ENCODE assay signal across 20 cellular contexts in genomic region chr10:50580260-50580891, GRCh38. TPM values are rescaled to one million over a fixed set of nuclear protein-coding genes. Genes with fewer than 3 reads are reported as not detected.
DNase-seq lines count a peak whose midpoint lies in the region; ATAC-seq, FAIRE-seq and TF ChIP-seq lines count a peak whose summit lies in the region.
"Had no signal": no experiment of that assay in that cellular context is flagged by ENCODE, and none has a peak within 500 bp of the region (broad histone marks: within the 10 kb centered on the region; RNA-seq: fewer than 3 reads in every experiment).

No MANE protein-coding gene starts in this region.

- in situ Hi-C loops in K562 (cut with MboI) = no loop called here

- TF ChIP-seq EP300 in K562 (IDR thresholded peaks at IDR 0.05; ENCODE audit: low read length) = no peak

- H3K4me1 ChIP-seq in GM23338 (ENCODE audit: insufficient read depth) (peaks cover 57% of the 10 kb centered on the region), K562 (replicated peaks in 1 of 2; ENCODE audit: control insufficient read depth in 2 of 2, insufficient read depth in 2 of 2, low read length in 2 of 2) (peaks cover 37 to 93% of the 10 kb centered on the region in 2 experiments)

- no peaks in the 10 kb centered on the region for H3K9me3 ChIP-seq in K562 (replicated peaks; ENCODE audit: control insufficient read depth, insufficient read depth, low read depth, low read length)

- H3K27ac ChIP-seq in 22Rv1 (peak overlapping the region; percentile 87), GM23338 (ENCODE audit: low read depth) (no peak overlapping the region), K562 (ENCODE audit: extremely low read depth, low read depth, low read length) (peak overlapping the region; percentile 97)

- CTCF ChIA-PET in K562 (lab: Yijun Ruan, JAX; ENCODE audit: low intra/inter-chr PET ratio) = no interaction called here

- H3K36me3 Mint-ChIP-seq in GM23338 (ENCODE audit: low read depth) (peaks cover 24% of the 10 kb centered on the region; the same call in 2 of the 3 replicates), memory B cell (peaks cover 6% of the 10 kb centered on the region)

- WGBS in K562 (ENCODE audit: insufficient coverage, low coverage, missing lambda C conversion rate) = 49% methylated on average over 7 of the region's 7 CpGs

- H4K20me1 ChIP-seq in GM23338 (replicated peaks; ENCODE audit: insufficient read depth) (no peaks in the 10 kb centered on the region), K562 (replicated peaks; ENCODE audit: control insufficient read depth, insufficient read depth, low read length) (no peaks in the 10 kb centered on the region)

- H3K4me3 ChIP-seq in GM23338 = no peak overlapping the region
- no peak overlapping the region for H3K4me3 ChIP-seq in K562

- H3K36me3 ChIP-seq in GM23338 (ENCODE audit: insufficient read depth) (no peaks in the 10 kb centered on the region), K562 (ENCODE audit: control insufficient read depth, insufficient read depth, low read length) (peaks cover 5% of the 10 kb centered on the region)

- H3K4me3 Mint-ChIP-seq in GM23338 (no peak overlapping the region), memory B cell (no peak overlapping the region)
- H3K4me3 Mint-ChIP-seq: HFFc6 had no signal

- H3K27ac Mint-ChIP-seq in GM23338 = peak overlapping the region; percentile 2
- H3K27ac Mint-ChIP-seq in memory B cell = peak overlapping the region; percentile 22
- H3K27ac Mint-ChIP-seq: HFFc6 had no signal

- intact Hi-C loops in K562 (cut with micrococcal nuclease) = no loop called here

- no peak for TF ChIP-seq RAD21 in K562 (CRISPR knock-in tag; conservative IDR thresholded peaks at IDR 0.05 in 1 of 2, IDR thresholded peaks at IDR 0.05 in 1 of 2)

- H3K4me1 Mint-ChIP-seq in GM23338 = peaks cover 55% of the 10 kb centered on the region
- H3K4me1 Mint-ChIP-seq in memory B cell = peaks cover 46% of the 10 kb centered on the region

- no peaks in the 10 kb centered on the region for H3K27me3 Mint-ChIP-seq in GM23338 (ENCODE audit: insufficient read depth, low read depth, poor library complexity)
- no peaks in the 10 kb centered on the region for H3K27me3 Mint-ChIP-seq in memory B cell

- H3K9me2 ChIP-seq in GM23338 (ENCODE audit: insufficient read depth) = no peaks in the 10 kb centered on the region

- no peak for TF ChIP-seq POLR2A in K562 (conservative IDR thresholded peaks at IDR 0.05)

- no TSS peak for BruUV-seq in K562 (replicated peaks; lab: Mats Ljungman, UMichigan)

- POLR2A ChIA-PET in K562 (lab: Yijun Ruan, JAX) = interaction anchor here (1.0 to 5.5 kb wide), 2 partner anchors 13 to 44 kb away, joined by 4 to 50 read pairs; no protein-coding TSS in a partner anchor

- no peaks in the 10 kb centered on the region for H3F3A ChIP-seq in GM23338 (replicated peaks; ENCODE audit: low read depth)

- H3K9me1 ChIP-seq in K562 (ENCODE audit: control insufficient read depth, insufficient read depth, low read length) = no peaks in the 10 kb centered on the region

- no peak for FAIRE-seq in K562 (lab: Jason Lieb, UNC)
- no peak for FAIRE-seq in RCC 7860 (lab: Jason Lieb, UNC)
- FAIRE-seq: A204.1, H1, HTR-8/SVneo had no signal

- H2AFZ ChIP-seq in GM23338 (no peak overlapping the region), K562 (ENCODE audit: low read depth, low read length) (no peak overlapping the region)

- H3K27me3 ChIP-seq in GM23338 (ENCODE audit: insufficient read depth) = no peaks in the 10 kb centered on the region
- no peaks in the 10 kb centered on the region for H3K27me3 ChIP-seq in K562 (ENCODE audit: control insufficient read depth in 2 of 2, insufficient read depth in 2 of 2, low read length in 2 of 2)

- TF ChIP-seq CTCF in 22Rv1 (IDR thresholded peaks at IDR 0.05) (no peak), GM23338 (conservative IDR thresholded peaks at IDR 0.05; ENCODE audit: low read depth in 2 of 2) (no peak), K562 (IDR thresholded peaks at IDR 0.05 in 2 of 3, conservative IDR thresholded peaks at IDR 0.05 in 1 of 3; ENCODE audit: insufficient read depth in 2 of 3, low read depth in 1 of 3, low read length in 3 of 3) (no peak)

- ATAC-seq in GM23338 (no peak), K562 (no peak), memory B cell (ENCODE audit: low read depth) (no peak)
- ATAC-seq: Panc1 had no signal

- peaks cover 56% of the 10 kb centered on the region for H3K79me2 ChIP-seq in GM23338 (replicated peaks; ENCODE audit: insufficient read depth)
- H3K79me2 ChIP-seq in K562 (ENCODE audit: control insufficient read depth, insufficient read depth, low read length) = peaks cover 92% of the 10 kb centered on the region

- H3K9me3 Mint-ChIP-seq in GM23338 (no peaks in the 10 kb centered on the region), memory B cell (no peaks in the 10 kb centered on the region)
- H3K9me3 Mint-ChIP-seq: HFFc6 had no signal

- H3K9ac ChIP-seq in K562 (ENCODE audit: insufficient read depth in 1 of 2, low read depth in 2 of 2, low read length in 2 of 2) = peak overlapping the region in 1 of 2 experiments; percentile 86; a peak in 2 of 4 replicates

- H3K4me2 ChIP-seq in GM23338 (0 out of 2 replicates have a peak overlapping the region, but pooled peaks have one; percentile 65), K562 (ENCODE audit: insufficient read depth, low read length) (peak overlapping the region; percentile 63; the same call in 1 of the 2 replicates)

- DNase-seq in GM23338 (ENCODE audit: low spot score) (no peak), K562 (ENCODE audit: extremely low read depth in 1 of 4, low spot score in 3 of 4) (no peak), memory B cell (ENCODE audit: low spot score in 2 of 2) (no peak), RCC 7860 (ENCODE audit: low spot score) (no peak), NCI-H1694 (lab: John Stamatoyannopoulos, UW) (no peak), DMS114 treated with DMSO at 0.1 percent for 48 hours (lab: John Stamatoyannopoulos, UW; ENCODE audit: unreplicated experiment) (no peak)
- DNase-seq in stimulated activated CD4-positive, alpha-beta T cell treated with anti-CD3 and anti-CD28 coated beads, Interleukin-4, amount 100 ng/mL, for 24 hours = no peak
- DNase-seq: C1 segment of cervical spinal cord, HFFc6, KG1, NCI-H1092, NCI-H2107, NCI-H345, NCI-H526 treated with DMSO at 0.1 percent for 48 hours, Right ventricle myocardium superior had no signal

TF ChIP-seq in GM23338, 12 proteins besides CTCF, POLR2A, EP300 and RAD21 (continues in another document):
- TF ChIP-seq ZNF331 (CRISPR knock-in tag; IDR thresholded peaks at IDR 0.05; ENCODE audit: low read depth) (no peak), POLR2AphosphoS5 (IDR thresholded peaks at IDR 0.05; ENCODE audit: low read depth) (no peak)

TF ChIP-seq in K562, 482 proteins besides CTCF, POLR2A, EP300 and RAD21 (continues in another document):
- TF ChIP-seq NFE2L1 (tag; IDR thresholded peaks at IDR 0.05; ENCODE audit: borderline replicate concordance, low read depth) (no peak), SAFB (IDR thresholded peaks at IDR 0.05; ENCODE audit: borderline replicate concordance, low read depth, low read length) (no peak), DMBX1 (CRISPR knock-in tag; IDR thresholded peaks at IDR 0.05; ENCODE audit: borderline replicate concordance) (peak; percentile 19; the same call in 1 of the 2 replicates), ZNF766 (CRISPR knock-in tag; conservative IDR thresholded peaks at IDR 0.05) (0 out of 2 replicates have a peak, but pooled peaks have one; percentile 63), HDAC3 (IDR thresholded peaks at IDR 0.05; ENCODE audit: borderline replicate concordance, partially characterized antibody) (no peak), IFI16 (CRISPR knock-in tag; IDR thresholded peaks at IDR 0.05) (0 out of 2 replicates have a peak, but pooled peaks have one; percentile 55), CC2D1A (IDR thresholded peaks at IDR 0.05) (no peak), SIN3A (IDR thresholded peaks at IDR 0.05; ENCODE audit: borderline replicate concordance in 2 of 2, control insufficient read depth in 1 of 2, low read depth in 2 of 2, low read length in 2 of 2) (no peak), DIDO1 (tag; IDR thresholded peaks at IDR 0.05; ENCODE audit: low read depth) (no peak), NFRKB (IDR thresholded peaks at IDR 0.05; ENCODE audit: low read depth) (0 out of 2 replicates have a peak, but pooled peaks have one; percentile 20), POLR2B (IDR thresholded peaks at IDR 0.05; ENCODE audit: low read depth, partially characterized antibody) (no peak), ZBTB43 (CRISPR knock-in tag; IDR thresholded peaks at IDR 0.05) (no peak), HIVEP1 (CRISPR knock-in tag; IDR thresholded peaks at IDR 0.05) (no peak)

RNA-seq across cellular contexts. Expression of gene SGMS1, which starts 43.4 kb away (rescaled TPM):
- total RNA-seq in GM23338 (2014; rRNA removed; shearing (Covaris generic)) = 33.6 and 34.7 TPM in 2 replicates
- polyA plus RNA-seq in GM23338 (2016; fragmentation: Nextera tagmentation; extraction: Ambion mirVana) (12.6 and 15.0 TPM in 2 replicates), K562 (2011; rRNA removed) (69.8 and 89.6 TPM in 2 replicates), K562 (2014; fragmentation: Illumina TruSeq; extraction: Trizol) (61.5 and 69.7 TPM in 2 replicates), K562 (2014; fragmentation: Nextera tagmentation; extraction: Ambion mirVana) (10 to 100 TPM; 22.6 to 25.3 TPM), K562 (2014; rRNA removed) (63.2 and 82.2 TPM in 2 replicates)
- 267 and 295 TPM in 2 replicates for total RNA-seq in K562 (2011; cell fraction: chromatin; rRNA removed; ENCODE audit: low replicate concordance)
- 202 and 204 TPM in 2 replicates for total RNA-seq in K562 (2011; cell fraction: nucleolus; rRNA removed)
- total RNA-seq in K562 (2011; cell fraction: nucleoplasm; rRNA removed) = 277 and 388 TPM in 2 replicates
- total RNA-seq in K562 (2014; rRNA removed) (187 and 232 TPM in 2 replicates), K562 (2014; rRNA removed; fragmentation: Illumina TruSeq; extraction: Trizol) (82.2 and 82.5 TPM in 2 replicates), K562 (2015; rRNA removed; fragmentation: Illumina TruSeq; extraction: Trizol) (82.3 and 83.8 TPM in 2 replicates), K562 (2021) (91.8 and 94.0 TPM in 2 replicates)
- 58.5 and 88.3 TPM in 2 replicates for polyA plus RNA-seq in K562 (2011; cell fraction: cytosol; rRNA removed)
- polyA plus RNA-seq in K562 (2011; cell fraction: nucleus; rRNA removed) = 74.4 and 107 TPM in 2 replicates
- polyA plus RNA-seq in K562 (2012) = 27.2 and 40.1 TPM in 2 replicates
- polyA minus RNA-seq in K562 (2011; rRNA and poly(A)+ RNA removed) = 116 and 125 TPM in 2 replicates
- 75.6 and 79.4 TPM in 2 replicates for polyA minus RNA-seq in K562 (2011; cell fraction: cytosol; rRNA and poly(A)+ RNA removed)
- 297 and 317 TPM in 2 replicates for polyA minus RNA-seq in K562 (2011; cell fraction: nucleus; rRNA and poly(A)+ RNA removed)
